Comparison of ENCODE assay signal across 17 cellular contexts in genomic region chr6:168089186-168090063, GRCh38. TPM values are rescaled to one million over a fixed set of nuclear protein-coding genes. Genes with fewer than 3 reads are reported as not detected.
DNase-seq lines count a peak whose midpoint lies in the region.
"Had no signal": no experiment of that assay in that cellular context is flagged by ENCODE, and none has a peak within 500 bp of the region (broad histone marks: within the 10 kb centered on the region; RNA-seq: fewer than 3 reads in every experiment).

No MANE protein-coding gene starts in this region.

- H3K79me1 ChIP-seq in neuronal stem cell (ENCODE audit: low read depth, low read length): no peaks in the 10 kb centered on the region

- H3K9me3 ChIP-seq in NT2/D1 (ENCODE audit: insufficient read depth, low read length) (no peaks in the 10 kb centered on the region), neuronal stem cell (replicated peaks in 1 of 2; ENCODE audit: control insufficient read depth in 2 of 2, insufficient read depth in 1 of 2, low read depth in 1 of 2, low read length in 2 of 2) (peaks cover 7 to 8% of the 10 kb centered on the region in 2 donors)
- H3K9me3 ChIP-seq: suprapubic skin had no signal

- peak overlapping the region; percentile 72 for H4K8ac ChIP-seq in neuronal stem cell (ENCODE audit: low read depth, low read length)

- H3K18ac ChIP-seq in neuronal stem cell (ENCODE audit: low read length): peak overlapping the region; percentile 98

- no peak overlapping the region for H3K4me2 ChIP-seq in neuronal stem cell (ENCODE audit: insufficient read depth, low read length, poor library complexity, severe bottlenecking)

- DNase-seq in H7 (peak; percentile 75), NCI-H1417 treated with DMSO at 0.1 percent for 48 hours (lab: John Stamatoyannopoulos, UW) (peak; percentile 75), NT2/D1 (ENCODE audit: low read depth, low spot score) (no peak), neuronal stem cell (ENCODE audit: low spot score) (no peak), SKM-1 (lab: John Stamatoyannopoulos, UW; ENCODE audit: unreplicated experiment) (no peak), OCI-M2 (lab: John Stamatoyannopoulos, UW; ENCODE audit: unreplicated experiment) (no peak)
- DNase-seq in stimulated activated CD4-positive, alpha-beta T cell treated with anti-CD3 and anti-CD28 coated beads, Interleukin-2, amount 100 ng/mL, for 48 hours: no peak
- DNase-seq: activated CD8-positive, alpha-beta T cell treated with anti-CD3 and anti-CD28 coated beads, Interleukin-2, amount 10 ng/mL, durations not matched to agents 7 days and 5 days; cerebellar nuclear complex; DMS79; foreskin fibroblast; NCI-H524 had no signal

- peak overlapping the region; percentile 57 for H3K14ac ChIP-seq in neuronal stem cell (ENCODE audit: low read length)

- H3K9ac ChIP-seq in NT2/D1 (ENCODE audit: insufficient read length, low read depth): peak overlapping the region; percentile 51
- H3K9ac ChIP-seq in neuronal stem cell (ENCODE audit: low read depth, low read length, poor library complexity): no peak overlapping the region

- H3K23ac ChIP-seq in neuronal stem cell (ENCODE audit: low read depth, low read length, poor library complexity): peak overlapping the region; percentile 61

- H2AFZ ChIP-seq in neuronal stem cell (ENCODE audit: low read length): peak overlapping the region; percentile 18

- H4K91ac ChIP-seq in neuronal stem cell (ENCODE audit: low read depth, low read length, poor library complexity): no peak overlapping the region

- no peaks in the 10 kb centered on the region for H3K36me3 ChIP-seq in H7 (replicated peaks; ENCODE audit: control insufficient read depth, insufficient read depth, low read length)
- no peaks in the 10 kb centered on the region for H3K36me3 ChIP-seq in NT2/D1 (ENCODE audit: insufficient read depth, insufficient read length, low read length)
- no peaks in the 10 kb centered on the region for H3K36me3 ChIP-seq in neuronal stem cell (replicated peaks in 1 of 2; ENCODE audit: control insufficient read depth in 2 of 2, insufficient read depth in 2 of 2, low read length in 2 of 2)
- H3K36me3 ChIP-seq: suprapubic skin had no signal

- H3K4me3 ChIP-seq in H7 (ENCODE audit: insufficient read depth, low read depth, low read length): no peak overlapping the region
- H3K4me3 ChIP-seq in NT2/D1 (ENCODE audit: insufficient read length, low read depth): no peak overlapping the region
- no peak overlapping the region for H3K4me3 ChIP-seq in neuronal stem cell (ENCODE audit: low read length in 2 of 2)
- H3K4me3 ChIP-seq: lung, suprapubic skin had no signal

- peak overlapping the region; percentile 77 for H2BK120ac ChIP-seq in neuronal stem cell (ENCODE audit: low read depth, low read length)

- H3K27me3 ChIP-seq in H7 (ENCODE audit: control insufficient read depth, insufficient read depth, low read length) (no peaks in the 10 kb centered on the region; the same call in 1 of the 2 replicates), NT2/D1 (ENCODE audit: insufficient read depth, insufficient read length) (no peaks in the 10 kb centered on the region), neuronal stem cell (ENCODE audit: control insufficient read depth in 3 of 3, insufficient read depth in 3 of 3, low read depth in 1 of 3, low read length in 3 of 3) (no peaks in the 10 kb centered on the region)
- H3K27me3 ChIP-seq: suprapubic skin had no signal

- H3K27ac ChIP-seq in neuronal stem cell (replicated peaks; ENCODE audit: low read length): peak overlapping the region; percentile 84
- H3K27ac ChIP-seq: suprapubic skin, VCaP had no signal

- peak overlapping the region; percentile 95 for H2BK12ac ChIP-seq in neuronal stem cell (ENCODE audit: low read length)

- H3K4me1 ChIP-seq in NT2/D1 (ENCODE audit: insufficient read depth, insufficient read length) (peaks cover 24% of the 10 kb centered on the region), neuronal stem cell (ENCODE audit: control insufficient read depth in 2 of 2, insufficient read depth in 1 of 2, low read depth in 1 of 2, low read length in 2 of 2) (peaks cover 20 to 32% of the 10 kb centered on the region in 2 donors)
- H3K4me1 ChIP-seq: suprapubic skin had no signal

- no CpG with 5 or more reads among the region's 34 CpGs for WGBS in neuronal stem cell (ENCODE audit: extremely low coverage in 2 of 2, insufficient read length in 2 of 2, insufficient replicate concordance in 1 of 2), 2 donors

- H3K4ac ChIP-seq in neuronal stem cell (ENCODE audit: low read length): peak overlapping the region; percentile 62

- peak overlapping the region; percentile 92 for H2AK5ac ChIP-seq in neuronal stem cell (ENCODE audit: low read depth, low read length)

- peak overlapping the region; percentile 8 for H2BK5ac ChIP-seq in neuronal stem cell (ENCODE audit: low read length)

- H2BK15ac ChIP-seq in neuronal stem cell (ENCODE audit: low read length): peak overlapping the region; percentile 86

RNA-seq across cellular contexts. Expression of gene FRMD1, which starts 10.4 kb away (rescaled TPM):
- total RNA-seq in H7 (2014; rRNA removed; shearing (Covaris generic)): 0.11 TPM in 1 of 2 replicates, not detected in the other
- 0.20 TPM for polyA plus RNA-seq in neuronal stem cell (2013, experiment 1 of 2)
- polyA plus RNA-seq in neuronal stem cell (2013, experiment 2 of 2): 0.18 TPM
- total RNA-seq: activated CD8-positive, alpha-beta T cell treated with anti-CD3 and anti-CD28 coated beads, Interleukin-2, amount 10 ng/mL, durations not matched to agents 7 days and 5 days; activated T-helper 1 cell treated with anti-CD3 and anti-CD28 coated beads, Interleukin-12 subunit alpha, Interleukin-12 subunit beta, Interleukin-2, Interleukin-4 antibody, amounts not matched to agents 30 ng/mL and 10 ng/mL and 1 ng/mL, durations not matched to agents 14 hours and 24 hours and 36 hours; neural crest cell had no signal

Comparison
In these comparisons a context has a peak if more than half of its experiments do, and no peak if none do; other contexts are left out.
1. DNase-seq: peak in H7 (single experiment) and NCI-H1417 treated with DMSO at 0.1 percent for 48 hours (single experiment); none in NT2/D1 (single experiment), neuronal stem cell (single experiment), SKM-1 (single experiment), stimulated activated CD4-positive, alpha-beta T cell treated with anti-CD3 and anti-CD28 coated beads, Interleukin-2, amount 100 ng/mL, for 48 hours (0 of 2) and OCI-M2 (single experiment).